ENCODE assay signal across 7 cellular contexts in the genomic region with DNA sequence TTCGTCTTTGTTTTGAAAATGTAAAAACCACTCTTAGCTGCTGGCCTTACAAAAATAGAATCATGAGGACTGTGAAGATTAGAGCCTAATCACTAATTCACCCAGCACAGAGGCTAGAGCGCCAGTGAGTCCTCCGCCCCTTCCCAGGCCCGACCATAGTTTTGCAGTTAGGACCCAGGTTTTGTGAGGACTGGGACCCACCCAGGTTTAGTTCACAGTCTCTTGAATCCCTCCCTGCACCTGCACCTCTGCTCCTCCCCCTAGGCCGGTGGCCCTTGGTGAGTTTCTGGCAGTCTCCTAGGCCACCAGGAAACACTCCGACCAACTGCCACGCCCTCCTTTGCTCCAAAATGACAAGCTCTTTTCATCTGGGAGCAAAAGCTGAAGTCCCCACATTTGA.
A peak's percentile ranks its signal among the peaks of the same experiment; 100 is the strongest.
DNase-seq lines count a peak whose midpoint lies in the region; ATAC-seq and TF ChIP-seq lines count a peak whose summit lies in the region.

No MANE protein-coding gene starts in this region.

- 6 to 9% methylated on average over 7 of the region's 7 CpGs for WGBS in heart right ventricle, 2 donors

- H3K4me3 ChIP-seq in LNCaP clone FGC (ENCODE audit: low read depth, low read length) (peak overlapping the region; percentile 63), heart right ventricle (peak overlapping the region; percentile 72 to 95 (median 85))

- peaks cover 0 to 43% (median 19%) of the 10 kb centered on the region in 9 donors for H3K4me1 ChIP-seq in heart right ventricle

- H3K9me3 Mint-ChIP-seq in activated T-cell treated with anti-CD3 and anti-CD28 coated beads, Interleukin-2, amount 50 U/mL, for 72 hours: no peaks in the 10 kb centered on the region
- H3K9me3 Mint-ChIP-seq in progenitor cell of endocrine pancreas (ENCODE audit: low read depth): no peaks in the 10 kb centered on the region

- H3K36me3 Mint-ChIP-seq in activated T-cell treated with anti-CD3 and anti-CD28 coated beads, Interleukin-2, amount 50 U/mL, for 72 hours (ENCODE audit: insufficient read depth in 2 of 2): no peaks in the 10 kb centered on the region
- H3K36me3 Mint-ChIP-seq in progenitor cell of endocrine pancreas (ENCODE audit: insufficient read depth): peaks cover 1% of the 10 kb centered on the region

- peaks cover 0 to 14% (median 4%) of the 10 kb centered on the region in 9 donors for H3K36me3 ChIP-seq in heart right ventricle

- TF ChIP-seq CTCF in LNCaP clone FGC (IDR thresholded peaks at IDR 0.05; ENCODE audit: control insufficient read depth, extremely low read depth, insufficient read depth) (no peak), heart right ventricle (IDR thresholded peaks at IDR 0.05) (no peak), progenitor cell of endocrine pancreas (IDR thresholded peaks at IDR 0.05; ENCODE audit: unreplicated experiment) (no peak)

- intact Hi-C loops in heart right ventricle (cut with DNase I): loop anchor here in 5 of 10 donors (5.0 to 10.0 kb wide), 4 partner anchors 184 to 304 kb away; partner anchors contain the start of gene BBX (in 1 of the 5)

- DNase-seq in GM03348 (ENCODE audit: low spot score): peak; percentile 31
- no peak for DNase-seq in LNCaP clone FGC (ENCODE audit: low read depth)
- peak; percentile 5 to 7 for DNase-seq in activated T-cell treated with anti-CD3 and anti-CD28 coated beads, Interleukin-2, amount 50 U/mL, for 72 hours
- peak; percentile 21 to 47 for DNase-seq in heart right ventricle
- no peak for DNase-seq in progenitor cell of endocrine pancreas (ENCODE audit: low spot score, unreplicated experiment)
- no peak for DNase-seq in effector CD4-positive, alpha-beta T cell

- peak overlapping the region in 9 of 10 donors; percentile 59 to 90 (median 83) for H3K27ac ChIP-seq in heart right ventricle

- ATAC-seq in GM21515 (IDR thresholded peaks at IDR 0.05; ENCODE audit: unreplicated experiment) (peak; percentile 24), heart right ventricle (peak; percentile 44 to 83 (median 74))
- peak; percentile 27 to 35 for ATAC-seq in activated T-cell treated with anti-CD3 and anti-CD28 coated beads, Interleukin-2, amount 50 U/mL, for 72 hours (replicated peaks in 1 of 2)

- H3K27me3 Mint-ChIP-seq in activated T-cell treated with anti-CD3 and anti-CD28 coated beads, Interleukin-2, amount 50 U/mL, for 72 hours (ENCODE audit: low read depth): peaks cover 7% of the 10 kb centered on the region
- H3K27me3 Mint-ChIP-seq in progenitor cell of endocrine pancreas: peaks cover 10% of the 10 kb centered on the region

- H3K27ac Mint-ChIP-seq in activated T-cell treated with anti-CD3 and anti-CD28 coated beads, Interleukin-2, amount 50 U/mL, for 72 hours: no peak overlapping the region
- peak overlapping the region; percentile 64 for H3K27ac Mint-ChIP-seq in progenitor cell of endocrine pancreas

- no peaks in the 10 kb centered on the region for H3K9me3 ChIP-seq in heart right ventricle

- H3K4me1 Mint-ChIP-seq in activated T-cell treated with anti-CD3 and anti-CD28 coated beads, Interleukin-2, amount 50 U/mL, for 72 hours (ENCODE audit: low read depth): peaks cover 17% of the 10 kb centered on the region
- H3K4me1 Mint-ChIP-seq in progenitor cell of endocrine pancreas (ENCODE audit: low read depth): peaks cover 4% of the 10 kb centered on the region

- no peaks in the 10 kb centered on the region for H3K27me3 ChIP-seq in heart right ventricle

- H3K4me3 Mint-ChIP-seq in activated T-cell treated with anti-CD3 and anti-CD28 coated beads, Interleukin-2, amount 50 U/mL, for 72 hours: peak overlapping the region; percentile 89 to 94
- H3K4me3 Mint-ChIP-seq in progenitor cell of endocrine pancreas (ENCODE audit: low read depth): peak overlapping the region; percentile 94

Comparison
In these comparisons a context has a peak if more than half of its experiments do, and no peak if none do; other contexts are left out.
1. DNase-seq: peak in GM03348 (single experiment), activated T-cell treated with anti-CD3 and anti-CD28 coated beads, Interleukin-2, amount 50 U/mL, for 72 hours (2 of 2) and heart right ventricle (2 of 2); none in LNCaP clone FGC (single experiment), progenitor cell of endocrine pancreas (single experiment) and effector CD4-positive, alpha-beta T cell (single experiment).
2. ATAC-seq: peak in every context shown above with its lines; median percentile 74 in heart right ventricle; 31 in activated T-cell treated with anti-CD3 and anti-CD28 coated beads, Interleukin-2, amount 50 U/mL, for 72 hours; 24 in GM21515.